Comparison of ENCODE assay signal across 23 cellular contexts in genomic region chr17:68778726-68779125, GRCh38.
A peak's percentile ranks its signal among the peaks of the same experiment; 100 is the strongest.
DNase-seq lines count a peak whose midpoint lies in the region; ATAC-seq and TF ChIP-seq lines count a peak whose summit lies in the region.
"Had no signal": no experiment of that assay in that cellular context is flagged by ENCODE, and none has a peak within 500 bp of the region (broad histone marks: within the 10 kb centered on the region; RNA-seq: fewer than 3 reads in every experiment).

No MANE protein-coding gene starts in this region.

- H2AFZ ChIP-seq in mesenchymal stem cell (ENCODE audit: low read depth, low read length) = no peak overlapping the region

- H4K8ac ChIP-seq in mesenchymal stem cell (ENCODE audit: low read length) = peak overlapping the region; percentile 6

- H3K4me1 ChIP-seq in mesenchymal stem cell (ENCODE audit: control insufficient read depth, insufficient read depth, low read depth, low read length) = peaks cover 4% of the 10 kb centered on the region
- H3K4me1 ChIP-seq in tibial nerve = peaks cover 0 to 65% (median 28%) of the 10 kb centered on the region in 4 donors
- H3K4me1 ChIP-seq in left lung = peaks cover 0 to 14% of the 10 kb centered on the region in 2 donors

- H3K79me1 ChIP-seq in mesenchymal stem cell (replicated peaks; ENCODE audit: low read length, poor library complexity, severe bottlenecking) = no peaks in the 10 kb centered on the region

- POLR2A ChIA-PET in activated CD4-positive, alpha-beta T cell treated with anti-CD3 and anti-CD28 coated beads, Interleukin-2, amount 10 ng/mL, durations not matched to agents 7 days and 5 days (lab: Charles Lee) = no interaction called here

- no peak for ATAC-seq in left lung
- ATAC-seq: activated CD8-positive, alpha-beta T cell treated with anti-CD3 and anti-CD28 coated beads, Interleukin-2, amount 10 ng/mL, durations not matched to agents 7 days and 5 days; GM12878; HCT116; T-helper 17 cell had no signal

- H3K18ac ChIP-seq in mesenchymal stem cell (ENCODE audit: low read depth in 1 of 2, low read length in 2 of 2) = peak overlapping the region in 1 of 2 experiments; percentile 61

- H2BK15ac ChIP-seq in mesenchymal stem cell (ENCODE audit: low read depth, poor library complexity, severe bottlenecking) = no peak overlapping the region

- peak overlapping the region; percentile 83 for H4K91ac ChIP-seq in mesenchymal stem cell (ENCODE audit: low read length)

- no peak overlapping the region for H3K9ac ChIP-seq in mesenchymal stem cell (ENCODE audit: low read length)

- H3K4me3 Mint-ChIP-seq in activated naive CD4-positive, alpha-beta T cell treated with anti-CD3 and anti-CD28 coated beads, Interleukin-2, amount 50 U/mL, for 24 hours = no peak overlapping the region
- no peak overlapping the region for H3K4me3 Mint-ChIP-seq in dendritic cell treated with granulocyte-macrophage colony-stimulating factor and Interleukin-4, amounts not matched to agents 40 ng/mL and 50 ng/mL, for 4 days
- no peak overlapping the region for H3K4me3 Mint-ChIP-seq in activated CD4-positive, alpha-beta T cell treated with anti-CD3 and anti-CD28 coated beads, Interleukin-2, amount 10 ng/mL, durations not matched to agents 7 days and 5 days
- H3K4me3 Mint-ChIP-seq in T-helper 2 cell treated with Interferon-gamma antibody and Interleukin-4, amounts not matched to agents 5 μg/mL and 100 μg/mL, for 36 hours = no peak overlapping the region
- H3K4me3 Mint-ChIP-seq: activated CD8-positive, alpha-beta T cell treated with anti-CD3 and anti-CD28 coated beads, Interleukin-2, amount 10 ng/mL, durations not matched to agents 7 days and 5 days; activated naive CD8-positive, alpha-beta T cell treated with anti-CD3 and anti-CD28 coated beads for 36 hours; CD14-positive monocyte; T-helper 17 cell had no signal

- TF ChIP-seq EP300 in tibial nerve (IDR thresholded peaks at IDR 0.05) = no peak

- H2AK5ac ChIP-seq in mesenchymal stem cell (ENCODE audit: low read length, severe bottlenecking) = no peak overlapping the region

- no peak overlapping the region for H3K4ac ChIP-seq in mesenchymal stem cell (ENCODE audit: low read depth in 1 of 2, low read length in 2 of 2)

- H3K9me3 ChIP-seq in mesenchymal stem cell (ENCODE audit: control insufficient read depth, low read length) (no peaks in the 10 kb centered on the region), tibial nerve (no peaks in the 10 kb centered on the region), left lung (no peaks in the 10 kb centered on the region)
- H3K9me3 ChIP-seq: ascending aorta, MG63, upper lobe of left lung had no signal

- H2BK12ac ChIP-seq in mesenchymal stem cell (ENCODE audit: low read length in 2 of 2) = peak overlapping the region in 1 of 2 experiments; percentile 89

- no peak overlapping the region for H3K23ac ChIP-seq in mesenchymal stem cell (ENCODE audit: low read length in 2 of 2)

- H3K4me2 ChIP-seq in mesenchymal stem cell (ENCODE audit: low read length, poor library complexity, severe bottlenecking) = no peak overlapping the region

- H3K4me3 ChIP-seq in mesenchymal stem cell (ENCODE audit: insufficient read depth in 1 of 2, low read depth in 1 of 2, low read length in 2 of 2) (no peak overlapping the region), tibial nerve (no peak overlapping the region), left lung (no peak overlapping the region)
- H3K4me3 ChIP-seq: ascending aorta, GM12878, MG63, SK-N-MC, upper lobe of left lung had no signal

- H3K4me1 Mint-ChIP-seq in activated naive CD4-positive, alpha-beta T cell treated with anti-CD3 and anti-CD28 coated beads, Interleukin-2, amount 50 U/mL, for 24 hours = no peaks in the 10 kb centered on the region
- peaks cover 43% of the 10 kb centered on the region for H3K4me1 Mint-ChIP-seq in dendritic cell treated with granulocyte-macrophage colony-stimulating factor and Interleukin-4, amounts not matched to agents 40 ng/mL and 50 ng/mL, for 4 days (ENCODE audit: low read depth)
- H3K4me1 Mint-ChIP-seq in activated CD4-positive, alpha-beta T cell treated with anti-CD3 and anti-CD28 coated beads, Interleukin-2, amount 10 ng/mL, durations not matched to agents 7 days and 5 days = no peaks in the 10 kb centered on the region
- H3K4me1 Mint-ChIP-seq in T-helper 2 cell treated with Interferon-gamma antibody and Interleukin-4, amounts not matched to agents 5 μg/mL and 100 μg/mL, for 36 hours (ENCODE audit: low read depth) = no peaks in the 10 kb centered on the region
- H3K4me1 Mint-ChIP-seq: activated naive CD8-positive, alpha-beta T cell treated with anti-CD3 and anti-CD28 coated beads for 36 hours; T-helper 17 cell had no signal

- H3K27me3 ChIP-seq in mesenchymal stem cell (ENCODE audit: control insufficient read depth in 1 of 2, insufficient read depth in 1 of 2, low read length in 2 of 2) (no peaks in the 10 kb centered on the region), tibial nerve (no peaks in the 10 kb centered on the region), left lung (no peaks in the 10 kb centered on the region)
- H3K27me3 ChIP-seq: ascending aorta, MG63, upper lobe of left lung had no signal

- H3K36me3 ChIP-seq in mesenchymal stem cell (ENCODE audit: control insufficient read depth in 1 of 2, insufficient read depth in 2 of 2, low read depth in 1 of 2, low read length in 2 of 2) (no peaks in the 10 kb centered on the region), tibial nerve (no peaks in the 10 kb centered on the region), left lung (no peaks in the 10 kb centered on the region)
- H3K36me3 ChIP-seq: ascending aorta, MG63, upper lobe of left lung had no signal

- no peak for TF ChIP-seq POLR2A in tibial nerve (IDR thresholded peaks at IDR 0.05)

- no peak overlapping the region for H3K14ac ChIP-seq in mesenchymal stem cell (ENCODE audit: low read length in 2 of 2)

- intact Hi-C loops in dendritic cell treated with granulocyte-macrophage colony-stimulating factor and Interleukin-4, amounts not matched to agents 40 ng/mL and 50 ng/mL, for 4 days (cut with micrococcal nuclease) = loop anchor here (10.0 kb wide), 2 partner anchors 316 to 346 kb away; no protein-coding TSS in a partner anchor
- intact Hi-C loops in left lung (cut with DNase I) = loop anchor here in 1 of 2 donors (5.0 kb wide), 1 partner anchor 459 kb away; no protein-coding TSS in a partner anchor

- H3K36me3 Mint-ChIP-seq in activated naive CD4-positive, alpha-beta T cell treated with anti-CD3 and anti-CD28 coated beads, Interleukin-2, amount 50 U/mL, for 24 hours = no peaks in the 10 kb centered on the region
- H3K36me3 Mint-ChIP-seq in dendritic cell treated with granulocyte-macrophage colony-stimulating factor and Interleukin-4, amounts not matched to agents 40 ng/mL and 50 ng/mL, for 4 days (ENCODE audit: low read depth) = peaks cover 8% of the 10 kb centered on the region
- no peaks in the 10 kb centered on the region for H3K36me3 Mint-ChIP-seq in activated CD4-positive, alpha-beta T cell treated with anti-CD3 and anti-CD28 coated beads, Interleukin-2, amount 10 ng/mL, durations not matched to agents 7 days and 5 days (ENCODE audit: low read depth)
- no peaks in the 10 kb centered on the region for H3K36me3 Mint-ChIP-seq in T-helper 2 cell treated with Interferon-gamma antibody and Interleukin-4, amounts not matched to agents 5 μg/mL and 100 μg/mL, for 36 hours (ENCODE audit: low read depth)
- H3K36me3 Mint-ChIP-seq: activated naive CD8-positive, alpha-beta T cell treated with anti-CD3 and anti-CD28 coated beads for 36 hours; CD14-positive monocyte had no signal

- 86% methylated on average over 2 of the region's 4 CpGs for whole genome bisulfite sequencing in mesenchymal stem cell
- 60 to 80% methylated on average over 4 of the region's 4 CpGs for WGBS in tibial nerve, 2 donors

- H2BK120ac ChIP-seq in mesenchymal stem cell (ENCODE audit: low read depth, low read length) = peak overlapping the region; percentile 49

- TF ChIP-seq CTCF in tibial nerve (IDR thresholded peaks at IDR 0.05) (no peak), left lung (IDR thresholded peaks at IDR 0.05) (no peak)

- H3K27ac Mint-ChIP-seq in activated naive CD4-positive, alpha-beta T cell treated with anti-CD3 and anti-CD28 coated beads, Interleukin-2, amount 50 U/mL, for 24 hours = peak overlapping the region; percentile 49
- peak overlapping the region; percentile 81 for H3K27ac Mint-ChIP-seq in dendritic cell treated with granulocyte-macrophage colony-stimulating factor and Interleukin-4, amounts not matched to agents 40 ng/mL and 50 ng/mL, for 4 days
- H3K27ac Mint-ChIP-seq in activated CD4-positive, alpha-beta T cell treated with anti-CD3 and anti-CD28 coated beads, Interleukin-2, amount 10 ng/mL, durations not matched to agents 7 days and 5 days = no peak overlapping the region
- H3K27ac Mint-ChIP-seq in T-helper 2 cell treated with Interferon-gamma antibody and Interleukin-4, amounts not matched to agents 5 μg/mL and 100 μg/mL, for 36 hours = no peak overlapping the region
- H3K27ac Mint-ChIP-seq: activated CD8-positive, alpha-beta T cell treated with anti-CD3 and anti-CD28 coated beads, Interleukin-2, amount 10 ng/mL, durations not matched to agents 7 days and 5 days; activated naive CD8-positive, alpha-beta T cell treated with anti-CD3 and anti-CD28 coated beads for 36 hours; CD14-positive monocyte; T-helper 17 cell had no signal

- no peak for DNase-seq in activated naive CD4-positive, alpha-beta T cell treated with anti-CD3 and anti-CD28 coated beads, Interleukin-2, amount 50 U/mL, for 16 hours
- DNase-seq in mesenchymal stem cell (no peak), tibial nerve (ENCODE audit: low spot score in 2 of 2) (no peak), left lung (no peak)
- DNase-seq in activated CD4-positive, alpha-beta T cell treated with anti-CD3 and anti-CD28 coated beads, Interleukin-2, amount 10 ng/mL, durations not matched to agents 7 days and 5 days = no peak
- DNase-seq in T-helper 2 cell treated with Interferon-gamma antibody and Interleukin-4, amounts not matched to agents 5 μg/mL and 100 μg/mL, for 36 hours (ENCODE audit: low spot score) = no peak
- DNase-seq: activated CD8-positive, alpha-beta T cell treated with anti-CD3 and anti-CD28 coated beads, Interleukin-2, amount 10 ng/mL, durations not matched to agents 7 days and 5 days; activated naive CD8-positive, alpha-beta T cell treated with anti-CD3 and anti-CD28 coated beads for 36 hours; activated T-cell treated with anti-CD3 and anti-CD28 coated beads for 4 hours; central memory CD4-positive, alpha-beta T cell; MG63; NCI-H226; stimulated activated CD8-positive, alpha-beta memory T cell treated with anti-CD3 and anti-CD28 coated beads, Interleukin-4, amount 100 ng/mL, for 48 hours; T-helper 17 cell had no signal

- no peak overlapping the region for H2BK5ac ChIP-seq in mesenchymal stem cell (ENCODE audit: low read depth, low read length, poor library complexity, severe bottlenecking)

- CTCF ChIA-PET in activated CD4-positive, alpha-beta T cell treated with anti-CD3 and anti-CD28 coated beads, Interleukin-2, amount 10 ng/mL, durations not matched to agents 7 days and 5 days (lab: Charles Lee) = no interaction called here

- H3K27me3 Mint-ChIP-seq in activated naive CD4-positive, alpha-beta T cell treated with anti-CD3 and anti-CD28 coated beads, Interleukin-2, amount 50 U/mL, for 24 hours = peaks cover 8% of the 10 kb centered on the region
- no peaks in the 10 kb centered on the region for H3K27me3 Mint-ChIP-seq in dendritic cell treated with granulocyte-macrophage colony-stimulating factor and Interleukin-4, amounts not matched to agents 40 ng/mL and 50 ng/mL, for 4 days
- peaks cover 13% of the 10 kb centered on the region for H3K27me3 Mint-ChIP-seq in activated CD4-positive, alpha-beta T cell treated with anti-CD3 and anti-CD28 coated beads, Interleukin-2, amount 10 ng/mL, durations not matched to agents 7 days and 5 days
- peaks cover 8% of the 10 kb centered on the region for H3K27me3 Mint-ChIP-seq in T-helper 2 cell treated with Interferon-gamma antibody and Interleukin-4, amounts not matched to agents 5 μg/mL and 100 μg/mL, for 36 hours (ENCODE audit: low read depth)

- H3K9me3 Mint-ChIP-seq in activated naive CD4-positive, alpha-beta T cell treated with anti-CD3 and anti-CD28 coated beads, Interleukin-2, amount 50 U/mL, for 24 hours = no peaks in the 10 kb centered on the region
- peaks cover 9% of the 10 kb centered on the region for H3K9me3 Mint-ChIP-seq in dendritic cell treated with granulocyte-macrophage colony-stimulating factor and Interleukin-4, amounts not matched to agents 40 ng/mL and 50 ng/mL, for 4 days
- no peaks in the 10 kb centered on the region for H3K9me3 Mint-ChIP-seq in activated CD4-positive, alpha-beta T cell treated with anti-CD3 and anti-CD28 coated beads, Interleukin-2, amount 10 ng/mL, durations not matched to agents 7 days and 5 days
- H3K9me3 Mint-ChIP-seq in T-helper 2 cell treated with Interferon-gamma antibody and Interleukin-4, amounts not matched to agents 5 μg/mL and 100 μg/mL, for 36 hours = no peaks in the 10 kb centered on the region
- H3K9me3 Mint-ChIP-seq: activated naive CD8-positive, alpha-beta T cell treated with anti-CD3 and anti-CD28 coated beads for 36 hours had no signal

- H3K27ac ChIP-seq in mesenchymal stem cell (ENCODE audit: low read length, poor library complexity, severe bottlenecking) = no peak overlapping the region
- peak overlapping the region; percentile 45 to 87 (median 75) for H3K27ac ChIP-seq in tibial nerve
- no peak overlapping the region for H3K27ac ChIP-seq in left lung
- H3K27ac ChIP-seq: 22Rv1, ascending aorta had no signal

Comparison
In these comparisons a context has a peak if more than half of its experiments do, and no peak if none do; other contexts are left out.
1. H3K27ac Mint-ChIP-seq: peak in activated naive CD4-positive, alpha-beta T cell treated with anti-CD3 and anti-CD28 coated beads, Interleukin-2, amount 50 U/mL, for 24 hours (single experiment) and dendritic cell treated with granulocyte-macrophage colony-stimulating factor and Interleukin-4, amounts not matched to agents 40 ng/mL and 50 ng/mL, for 4 days (single experiment); none in activated CD4-positive, alpha-beta T cell treated with anti-CD3 and anti-CD28 coated beads, Interleukin-2, amount 10 ng/mL, durations not matched to agents 7 days and 5 days (single experiment) and T-helper 2 cell treated with Interferon-gamma antibody and Interleukin-4, amounts not matched to agents 5 μg/mL and 100 μg/mL, for 36 hours (single experiment).
2. H3K27ac ChIP-seq: peak in tibial nerve (4 of 4); none in mesenchymal stem cell (single experiment) and left lung (0 of 2).